11 cellular contexts compared by ENCODE assay signal in the genomic region with DNA sequence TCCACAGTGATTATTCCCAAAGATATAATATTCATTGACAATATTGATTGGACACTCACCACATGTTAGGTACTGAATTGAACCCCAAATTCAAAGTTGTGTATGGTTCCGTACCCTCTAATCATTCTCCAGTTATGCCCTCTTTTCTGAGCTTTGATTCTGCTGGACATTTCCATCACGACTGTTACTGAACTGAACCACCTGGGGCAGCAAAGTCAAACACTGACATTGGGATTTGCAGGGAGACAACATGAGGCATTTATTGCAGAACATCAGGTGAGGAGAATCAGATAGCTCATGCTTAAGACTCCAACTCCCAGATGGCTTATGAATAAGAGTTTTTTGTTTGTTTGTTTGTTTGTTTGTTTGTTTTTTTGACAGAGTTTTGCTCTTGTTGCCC.
DNase-seq lines count a peak whose midpoint lies in the region; ATAC-seq, FAIRE-seq and TF ChIP-seq lines count a peak whose summit lies in the region.
"Had no signal": no experiment of that assay in that cellular context is flagged by ENCODE, and none has a peak within 500 bp of the region (broad histone marks: within the 10 kb centered on the region; RNA-seq: fewer than 3 reads in every experiment).

No MANE protein-coding gene starts in this region.

- ATAC-seq in HG03095 (IDR thresholded peaks at IDR 0.05; ENCODE audit: unreplicated experiment) = no peak

- TF ChIP-seq POLR2A in erythroblast (IDR thresholded peaks at IDR 0.05; ENCODE audit: low read length) = no peak

- peak; percentile 51 for FAIRE-seq in D721Med (lab: Jason Lieb, UNC)

- DNase-seq in D721Med (ENCODE audit: insufficient read length, low spot score) = no peak
- peak; percentile 28 for DNase-seq in HuH-7 (ENCODE audit: low spot score)
- peak; percentile 4 for DNase-seq in amniotic epithelial cell (ENCODE audit: low read depth)
- DNase-seq in left kidney (ENCODE audit: low read depth, low spot score) = peak; percentile 23
- no peak for DNase-seq in erythroblast (lab: John Stamatoyannopoulos, UW)
- no peak for DNase-seq in UCSD-AML1 (lab: John Stamatoyannopoulos, UW; ENCODE audit: unreplicated experiment)
- DNase-seq in amygdala (lab: John Stamatoyannopoulos, UW) = no peak
- DNase-seq: activated CD4-positive, alpha-beta T cell treated with anti-CD3 and anti-CD28 coated beads, Interleukin-2, amount 10 ng/mL, durations not matched to agents 24 days and 14 days; Calu3; ovary had no signal

- TF ChIP-seq CTCF in D721Med (IDR thresholded peaks at IDR 0.05; ENCODE audit: insufficient read depth, missing control alignments) = no peak

Comparison
In these comparisons a context has a peak if more than half of its experiments do, and no peak if none do; other contexts are left out.
1. DNase-seq: peak in HuH-7 (single experiment), amniotic epithelial cell (single experiment) and left kidney (single experiment); none in D721Med (single experiment), erythroblast (0 of 2), UCSD-AML1 (single experiment) and amygdala (0 of 56).